20 cellular contexts compared by ENCODE assay signal in the genomic region with DNA sequence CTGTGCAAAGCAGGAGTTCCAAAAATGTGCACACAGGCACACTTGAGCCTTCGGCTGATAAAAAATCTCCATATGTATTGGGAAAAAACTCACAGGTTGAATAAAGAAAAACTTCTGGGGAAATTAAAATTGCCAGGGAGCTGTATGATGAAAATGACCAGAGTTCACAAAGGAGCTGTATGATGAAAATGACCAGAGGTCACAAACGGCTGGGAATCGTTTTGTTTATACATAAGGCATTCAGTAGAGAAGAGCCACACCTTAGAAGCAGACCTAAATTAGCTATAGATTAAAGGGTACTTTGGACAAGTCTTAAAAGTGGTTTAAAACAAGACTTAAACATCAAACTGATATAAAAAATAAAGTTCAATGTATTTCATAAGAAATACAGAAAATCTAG.
"Had no signal": no experiment of that assay in that cellular context is flagged by ENCODE, and none has a peak within 500 bp of the region (broad histone marks: within the 10 kb centered on the region; RNA-seq: fewer than 3 reads in every experiment).

No MANE protein-coding gene starts in this region.

- H3K4me1 ChIP-seq: esophagus muscularis mucosa, gastrocnemius medialis, heart right ventricle, left lung had no signal

- H3K27me3 ChIP-seq: gastrocnemius medialis, left lung had no signal

- H3K27ac ChIP-seq: coronary artery, dorsolateral prefrontal cortex, esophagus muscularis mucosa, gastrocnemius medialis, heart right ventricle, left lung had no signal

- ATAC-seq: gastrocnemius medialis; heart right ventricle; left lung; left ventricle myocardium superior; naive thymus-derived CD4-positive, alpha-beta T cell had no signal

- DNase-seq: cerebellar nuclear complex; dermis blood vessel endothelial cell; dorsolateral prefrontal cortex; effector CD4-positive, alpha-beta T cell; effector memory CD4-positive, alpha-beta T cell; foreskin melanocyte; gastrocnemius medialis; glutamatergic neuron; head of caudate nucleus; heart right ventricle; hippocampal formation; left lung; left ventricle myocardium superior; mammary epithelial cell; mesendoderm; midbrain; naive thymus-derived CD4-positive, alpha-beta T cell had no signal

- H3K36me3 ChIP-seq: esophagus muscularis mucosa, gastrocnemius medialis, heart right ventricle, left lung had no signal

- H3K9me3 ChIP-seq: esophagus muscularis mucosa, gastrocnemius medialis, heart right ventricle, left lung had no signal

- H3K4me3 ChIP-seq: coronary artery, dorsolateral prefrontal cortex, esophagus muscularis mucosa, gastrocnemius medialis, heart right ventricle, left lung, lung had no signal
